Comparison of ENCODE assay signal across 25 cellular contexts in the genomic region with DNA sequence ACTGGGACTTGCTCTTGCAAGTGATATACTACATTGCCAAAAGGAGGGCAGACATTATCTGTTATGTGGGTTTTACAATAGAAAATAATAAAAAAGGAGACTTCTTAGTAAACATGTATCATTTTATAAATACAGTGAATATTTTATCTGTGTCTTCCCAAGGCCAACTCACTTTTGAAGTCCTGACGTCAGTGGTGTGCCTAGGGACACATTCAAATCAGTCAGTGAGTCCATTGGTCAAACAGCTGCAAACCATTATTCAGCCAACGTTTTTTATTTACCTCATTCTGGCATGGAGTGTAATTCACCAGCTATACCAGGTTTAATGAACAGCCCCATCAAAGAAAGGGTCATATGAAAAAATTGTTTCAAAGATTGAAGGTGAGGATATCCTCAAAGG.
"Had no signal": no experiment of that assay in that cellular context is flagged by ENCODE, and none has a peak within 500 bp of the region (broad histone marks: within the 10 kb centered on the region; RNA-seq: fewer than 3 reads in every experiment).

No MANE protein-coding gene starts in this region.

- H3K36me3 ChIP-seq: colonic mucosa, esophagus squamous epithelium, gastrocnemius medialis, heart right ventricle, left lung, lower lobe of right lung had no signal

- DNase-seq: colonic mucosa; cortex of kidney; effector CD8-positive, alpha-beta T cell; effector memory CD8-positive, alpha-beta T cell; endodermal cell; erythroblast; esophagus squamous epithelium; foreskin fibroblast; foreskin melanocyte; gastrocnemius medialis; glutamatergic neuron; head of caudate nucleus; heart right ventricle; hippocampal formation; left cardiac atrium; left lung; left ventricle myocardium superior; lower lobe of right lung; mesenchymal stem cell; mucosa of descending colon; naive thymus-derived CD4-positive, alpha-beta T cell had no signal

- H3K9me3 ChIP-seq: colonic mucosa, esophagus squamous epithelium, gastrocnemius medialis, heart right ventricle, left lung, lower lobe of right lung, mucosa of descending colon had no signal

- H3K4me1 Mint-ChIP-seq: endodermal cell; mesothelial cell of epicardium; naive thymus-derived CD4-positive, alpha-beta T cell had no signal

- H3K4me1 ChIP-seq: colonic mucosa, esophagus squamous epithelium, gastrocnemius medialis, heart right ventricle, left lung, lower lobe of right lung had no signal

- H3K27me3 Mint-ChIP-seq: dendritic cell treated with granulocyte-macrophage colony-stimulating factor and Interleukin-4, amounts not matched to agents 40 ng/mL and 50 ng/mL, for 4 days; effector memory CD8-positive, alpha-beta T cell had no signal

- H3K36me3 Mint-ChIP-seq: mesothelial cell of epicardium; naive thymus-derived CD4-positive, alpha-beta T cell had no signal

- H3K27ac Mint-ChIP-seq: dendritic cell treated with granulocyte-macrophage colony-stimulating factor and Interleukin-4, amounts not matched to agents 40 ng/mL and 50 ng/mL, for 4 days; effector memory CD8-positive, alpha-beta T cell; endodermal cell; mesothelial cell of epicardium; naive thymus-derived CD4-positive, alpha-beta T cell had no signal

- H3K27me3 ChIP-seq: colonic mucosa, esophagus squamous epithelium, gastrocnemius medialis, heart right ventricle, left lung had no signal

- H3K9me3 Mint-ChIP-seq: dendritic cell treated with granulocyte-macrophage colony-stimulating factor and Interleukin-4, amounts not matched to agents 40 ng/mL and 50 ng/mL, for 4 days; endodermal cell; mesothelial cell of epicardium had no signal

- H3K4me3 ChIP-seq: colonic mucosa, esophagus squamous epithelium, gastrocnemius medialis, heart right ventricle, left lung, lower lobe of right lung, mucosa of descending colon had no signal

- H3K4me3 Mint-ChIP-seq: dendritic cell treated with granulocyte-macrophage colony-stimulating factor and Interleukin-4, amounts not matched to agents 40 ng/mL and 50 ng/mL, for 4 days; effector memory CD8-positive, alpha-beta T cell; endodermal cell; mesothelial cell of epicardium; naive thymus-derived CD4-positive, alpha-beta T cell had no signal

- H3K27ac ChIP-seq: colonic mucosa, epithelial cell of prostate, esophagus squamous epithelium, gastrocnemius medialis, heart right ventricle, left lung, lower lobe of right lung had no signal

- ATAC-seq: effector memory CD8-positive, alpha-beta T cell; esophagus mucosa; gastrocnemius medialis; heart right ventricle; left cardiac atrium; left lung; left ventricle myocardium superior; lower lobe of right lung; mucosa of descending colon; naive thymus-derived CD4-positive, alpha-beta T cell had no signal
